In the genomic region with DNA sequence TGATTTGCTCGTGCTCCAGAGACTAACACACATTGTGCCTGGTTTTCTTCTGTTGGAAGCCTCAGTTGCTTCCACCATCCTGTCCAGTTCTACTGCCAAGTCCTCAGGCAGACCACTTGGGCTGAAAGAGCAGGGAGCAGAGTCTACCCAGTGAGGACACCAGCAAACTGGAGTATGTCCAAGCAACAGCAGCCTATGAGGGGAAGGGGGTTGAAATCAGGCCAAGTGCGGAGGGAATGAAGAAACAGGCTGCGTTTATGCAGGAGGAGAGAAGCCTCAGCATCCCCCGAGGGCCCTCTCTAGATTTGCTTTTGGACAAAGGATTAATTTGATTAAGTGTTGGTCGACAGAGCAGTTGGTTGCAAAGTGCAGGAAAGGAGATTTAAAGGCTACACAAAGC, we compare ENCODE assay signal across 16 cellular contexts. TPM values are rescaled to one million over a fixed set of nuclear protein-coding genes. Genes with fewer than 3 reads are reported as not detected.
DNase-seq lines count a peak whose midpoint lies in the region; ATAC-seq, FAIRE-seq and TF ChIP-seq lines count a peak whose summit lies in the region.
"Had no signal": no experiment of that assay in that cellular context is flagged by ENCODE, and none has a peak within 500 bp of the region (broad histone marks: within the 10 kb centered on the region; RNA-seq: fewer than 3 reads in every experiment).

No MANE protein-coding gene starts in this region.

- H3K9ac ChIP-seq in GM12878 (ENCODE audit: control insufficient read depth, insufficient read depth, low read length), result peak overlapping the region; percentile 71

- no peak for TF ChIP-seq RAD21 in GM12878 (IDR thresholded peaks at IDR 0.05; ENCODE audit: insufficient read depth, low read depth, low read length)

- no peak for TF ChIP-seq POLR2A in GM12878 (IDR thresholded peaks at IDR 0.05; ENCODE audit: low read depth, low read length)

- 21% methylated on average over 5 of the region's 5 CpGs for WGBS in GM12878 (ENCODE audit: insufficient coverage, insufficient replicate concordance, low lambda C conversion rate, missing lambda C conversion rate)

- no peak for ATAC-seq in GM12878

- H3K9me3 ChIP-seq in GM12878 (replicated peaks; ENCODE audit: control insufficient read depth, insufficient read depth, low read length), result no peaks in the 10 kb centered on the region
- no peaks in the 10 kb centered on the region for H3K9me3 ChIP-seq in neutrophil
- H3K9me3 ChIP-seq: left lung, vagina had no signal

- no peaks in the 10 kb centered on the region for H3K27me3 Mint-ChIP-seq in activated CD4-positive, alpha-beta T cell treated with anti-CD3 and anti-CD28 coated beads, Interleukin-2, amount 10 ng/mL, durations not matched to agents 24 days and 14 days

- intact Hi-C loops in activated CD4-positive, alpha-beta T cell treated with anti-CD3 and anti-CD28 coated beads, Interleukin-2, amount 10 ng/mL, durations not matched to agents 24 days and 14 days (cut with micrococcal nuclease), result loop anchor here (1.0 to 10.0 kb wide), 4 partner anchors 20 to 1077 kb away; partner anchors contain the start of genes PANK3 and SPDL1
- intact Hi-C loops in GM12878 (cut with micrococcal nuclease; ENCODE audit: unreplicated experiment), result no loop called here

- POLR2A ChIA-PET in GM12878 (lab: Charles Lee), result interaction anchor here (0.9 to 2.9 kb wide), 8 partner anchors 11 to 68 kb away, joined by 3 to 16 read pairs (median 7); partner anchors contain the start of genes DOCK2 and SPDL1

- H3K4me2 ChIP-seq in GM12878 (ENCODE audit: control insufficient read depth, insufficient read depth), result peak overlapping the region; percentile 99

- in situ Hi-C loops in GM12878 (cut with MboI), result no loop called here

- peaks cover 60% of the 10 kb centered on the region for H3K36me3 Mint-ChIP-seq in activated CD4-positive, alpha-beta T cell treated with anti-CD3 and anti-CD28 coated beads, Interleukin-2, amount 10 ng/mL, durations not matched to agents 24 days and 14 days (ENCODE audit: low read depth)

- no peak for FAIRE-seq in GM12878 (lab: Jason Lieb, UNC)

- H3K9me3 Mint-ChIP-seq in activated CD4-positive, alpha-beta T cell treated with anti-CD3 and anti-CD28 coated beads, Interleukin-2, amount 10 ng/mL, durations not matched to agents 24 days and 14 days, result no peaks in the 10 kb centered on the region
- H3K9me3 Mint-ChIP-seq: endodermal cell had no signal

- H3K36me3 ChIP-seq in GM12878 (ENCODE audit: control insufficient read depth in 2 of 2, insufficient read depth in 2 of 2, low read length in 1 of 2), result peaks cover 18 to 22% of the 10 kb centered on the region in 2 experiments
- peaks cover 55% of the 10 kb centered on the region for H3K36me3 ChIP-seq in neutrophil
- H3K36me3 ChIP-seq: vagina had no signal

- SMC1A ChIA-PET in GM12878 (lab: Charles Lee; ENCODE audit: uncharacterized antibody, unreplicated experiment), result interaction anchor here (0.6 to 8.0 kb wide), 4 partner anchors 12 to 28 kb away, joined by 4 to 68 read pairs (median 12); partner anchors contain the start of gene DOCK2

- H3K4me3 Mint-ChIP-seq in activated CD4-positive, alpha-beta T cell treated with anti-CD3 and anti-CD28 coated beads, Interleukin-2, amount 10 ng/mL, durations not matched to agents 24 days and 14 days, result peak overlapping the region; percentile 83
- H3K4me3 Mint-ChIP-seq: endodermal cell had no signal

- no peak for DNase-seq in activated CD4-positive, alpha-beta T cell treated with anti-CD3 and anti-CD28 coated beads, Interleukin-2, amount 10 ng/mL, durations not matched to agents 24 days and 14 days
- DNase-seq in activated CD4-positive, alpha-beta T cell treated with anti-CD3 and anti-CD28 coated beads, Interleukin-2, amount 50 U/mL, for 48 hours, result no peak
- peak; percentile 45 for DNase-seq in NCI-H69 (lab: John Stamatoyannopoulos, UW)
- DNase-seq in GM12878 (ENCODE audit: low read depth, low spot score), result no peak
- no peak for DNase-seq in HT-29 (ENCODE audit: low spot score)
- DNase-seq in anterior cingulate cortex (lab: John Stamatoyannopoulos, UW), result no peak
- DNase-seq in NCI-H510A (lab: John Stamatoyannopoulos, UW), result no peak
- DNase-seq: activated CD4-positive, alpha-beta T cell treated with anti-CD3 and anti-CD28 coated beads, Interleukin-2, amount 50 U/mL, for 4 hours; DND-41; endodermal cell; left lung; NCI-H1436; occipital lobe had no signal

- H3K4me3 ChIP-seq in GM12878, result peak overlapping the region; percentile 50; the same call in 1 of the 2 replicates
- H3K4me3 ChIP-seq in neutrophil (ENCODE audit: low read depth in 1 of 2, low read length in 1 of 2), result no peak overlapping the region
- H3K4me3 ChIP-seq: left lung, SK-N-MC, vagina had no signal

- peak overlapping the region; percentile 97 for H3K27ac Mint-ChIP-seq in activated CD4-positive, alpha-beta T cell treated with anti-CD3 and anti-CD28 coated beads, Interleukin-2, amount 10 ng/mL, durations not matched to agents 24 days and 14 days
- H3K27ac Mint-ChIP-seq: endodermal cell had no signal

- H3K27ac ChIP-seq in GM12878 (ENCODE audit: control insufficient read depth, insufficient read depth) (peak overlapping the region; percentile 98), neutrophil (peak overlapping the region; percentile 57)
- H3K27ac ChIP-seq: SK-N-MC, vagina had no signal

- H3K27me3 ChIP-seq in GM12878 (replicated peaks in 1 of 2; ENCODE audit: control insufficient read depth in 2 of 2, insufficient read depth in 2 of 2, low read length in 1 of 2) (no peaks in the 10 kb centered on the region), neutrophil (no peaks in the 10 kb centered on the region)
- H3K27me3 ChIP-seq: left lung, vagina had no signal

- no peak overlapping the region for H2AFZ ChIP-seq in GM12878 (ENCODE audit: control insufficient read depth, low read depth, low read length)

- RAD21 ChIA-PET in GM12878 (lab: Charles Lee; ENCODE audit: unreplicated experiment), result interaction anchor here (1.0 to 6.8 kb wide), 6 partner anchors 13 to 67 kb away, joined by 3 to 47 read pairs (median 4); partner anchors contain the start of gene DOCK2

- no TSS peak for BruUV-seq in GM12878 (replicated peaks; lab: Mats Ljungman, UMichigan)

- TF ChIP-seq EP300 in GM12878 (IDR thresholded peaks at IDR 0.05; ENCODE audit: borderline replicate concordance in 1 of 2, control insufficient read depth in 1 of 2, low read depth in 2 of 2, low read length in 2 of 2), result no peak

- CTCF ChIA-PET in GM12878 (lab: Yijun Ruan, JAX), result interaction anchor here (1.4 to 3.2 kb wide), 2 partner anchors 12 to 20 kb away, joined by 4 to 14 read pairs; no protein-coding TSS in a partner anchor

- H3K4me1 ChIP-seq in GM12878 (ENCODE audit: control insufficient read depth, insufficient read depth, low read length) (peaks cover 96% of the 10 kb centered on the region), neutrophil (ENCODE audit: control insufficient read depth in 1 of 2, insufficient read depth in 1 of 2, low read depth in 1 of 2, low read length in 1 of 2) (peaks cover 53 to 64% of the 10 kb centered on the region in 2 experiments)

- peaks cover 86% of the 10 kb centered on the region for H3K79me2 ChIP-seq in GM12878 (ENCODE audit: control insufficient read depth, insufficient read depth, low read length)

- no peaks in the 10 kb centered on the region for H4K20me1 ChIP-seq in GM12878 (ENCODE audit: control insufficient read depth, insufficient read depth)

- TF ChIP-seq CTCF in GM12878 (IDR thresholded peaks at IDR 0.05 in 2 of 3, conservative IDR thresholded peaks at IDR 0.05 in 1 of 3; ENCODE audit: control insufficient read depth in 2 of 3, extremely low read depth in 1 of 3, insufficient read depth in 1 of 3, low read depth in 3 of 3, low read length in 3 of 3) (no peak), neutrophil (IDR thresholded peaks at IDR 0.05) (no peak)

- H3K4me1 Mint-ChIP-seq in activated CD4-positive, alpha-beta T cell treated with anti-CD3 and anti-CD28 coated beads, Interleukin-2, amount 10 ng/mL, durations not matched to agents 24 days and 14 days, result peaks cover 88% of the 10 kb centered on the region

TF ChIP-seq in GM12878, 131 proteins besides CTCF, POLR2A, EP300 and RAD21:
- TF ChIP-seq SMARCA5 (IDR thresholded peaks at IDR 0.05) (peak; percentile 85; the same call in 1 of the 2 replicates), FOXK2 (IDR thresholded peaks at IDR 0.05) (no peak), RAD51 (IDR thresholded peaks at IDR 0.05) (no peak)
- TF ChIP-seq, protein P1, sequence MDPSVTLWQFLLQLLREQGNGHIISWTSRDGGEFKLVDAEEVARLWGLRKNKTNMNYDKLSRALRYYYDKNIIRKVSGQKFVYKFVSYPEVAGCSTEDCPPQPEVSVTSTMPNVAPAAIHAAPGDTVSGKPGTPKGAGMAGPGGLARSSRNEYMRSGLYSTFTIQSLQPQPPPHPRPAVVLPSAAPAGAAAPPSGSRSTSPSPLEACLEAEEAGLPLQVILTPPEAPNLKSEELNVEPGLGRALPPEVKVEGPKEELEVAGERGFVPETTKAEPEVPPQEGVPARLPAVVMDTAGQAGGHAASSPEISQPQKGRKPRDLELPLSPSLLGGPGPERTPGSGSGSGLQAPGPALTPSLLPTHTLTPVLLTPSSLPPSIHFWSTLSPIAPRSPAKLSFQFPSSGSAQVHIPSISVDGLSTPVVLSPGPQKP (IDR thresholded peaks at IDR 0.05; ENCODE audit: low read depth, low read length), result 0 out of 2 replicates have a peak, but pooled peaks have one; percentile 27

RNA-seq across cellular contexts. Expression of gene DOCK2, which starts 14.5 kb away (rescaled TPM):
- total RNA-seq in activated CD4-positive, alpha-beta T cell treated with anti-CD3 and anti-CD28 coated beads, Interleukin-2, amount 10 ng/mL, durations not matched to agents 24 days and 14 days, result 206 and 215 TPM in 2 replicates
- total RNA-seq in GM12878 (2013; cell fraction: nucleolus; rRNA removed), result 746 and 764 TPM in 2 replicates
- total RNA-seq in GM12878 (2014; rRNA removed) (172 and 178 TPM in 2 replicates), GM12878 (2014; rRNA removed; fragmentation: Illumina TruSeq; extraction: Trizol) (125 and 126 TPM in 2 replicates), GM12878 (2021) (179 and 192 TPM in 2 replicates)
- 75.8 TPM for polyA plus RNA-seq in GM12878 (2011; ENCODE audit: low read depth)
- polyA plus RNA-seq in GM12878 (2011; rRNA removed) (130 and 171 TPM in 2 replicates), GM12878 (2014; fragmentation: Illumina TruSeq; extraction: Trizol) (123 and 129 TPM in 2 replicates), GM12878 (2014; fragmentation: Nextera tagmentation; extraction: Ambion mirVana) (10 to 100 TPM; 34.2 to 41.6 TPM), GM12878 (2014; rRNA removed) (95.5 and 104 TPM in 2 replicates), GM12878 (2016; fragmentation: Nextera tagmentation; extraction: Ambion mirVana) (100 to 1,000 TPM; 109 to 114 TPM)
- polyA plus RNA-seq in GM12878 (2011; cell fraction: cytosol; rRNA removed), result 148 and 150 TPM in 2 replicates
- polyA plus RNA-seq in GM12878 (2011; cell fraction: nucleus; rRNA removed), result 183 and 219 TPM in 2 replicates
- 87.1 and 104 TPM in 2 replicates for polyA plus RNA-seq in GM12878 (2012)
- 381 and 449 TPM in 2 replicates for polyA minus RNA-seq in GM12878 (2011; rRNA and poly(A)+ RNA removed)
- polyA minus RNA-seq in GM12878 (2011; cell fraction: cytosol; rRNA and poly(A)+ RNA removed), result 66.6 and 92.6 TPM in 2 replicates
- 411 and 600 TPM in 2 replicates for polyA minus RNA-seq in GM12878 (2011; cell fraction: nucleus; rRNA and poly(A)+ RNA removed)
- total RNA-seq in HT-29 (2014; rRNA removed; shearing (Covaris generic)), result not detected in 2 replicates

Comparison
In these comparisons a context has a peak if more than half of its experiments do, and no peak if none do; other contexts are left out.
1. RNA of gene DOCK2, which starts 14.5 kb away (total RNA-seq): 206 to 215 TPM in activated CD4-positive, alpha-beta T cell treated with anti-CD3 and anti-CD28 coated beads, Interleukin-2, amount 10 ng/mL, durations not matched to agents 24 days and 14 days and 125 to 764 TPM in GM12878; not detected in HT-29; every median in the first group is over 100 times any median in the second.